In genomic region chr6:5173862-5174643, GRCh38 we compare ENCODE assay signal across 8 cellular contexts.
DNase-seq lines count a peak whose midpoint lies in the region; ATAC-seq and TF ChIP-seq lines count a peak whose summit lies in the region.

No MANE protein-coding gene starts in this region.

- no peak for TF ChIP-seq POLR2A in erythroblast (IDR thresholded peaks at IDR 0.05; ENCODE audit: low read length)

- ATAC-seq in HG02885 (IDR thresholded peaks at IDR 0.05; ENCODE audit: poor library complexity, unreplicated experiment): peak; percentile 87

- DNase-seq in NCI-H748 (lab: John Stamatoyannopoulos, UW; ENCODE audit: unreplicated experiment) (peak; percentile 19), NCI-H748 treated with DMSO at 0.1 percent for 48 hours (lab: John Stamatoyannopoulos, UW) (no peak), T follicular helper cell (ENCODE audit: low read depth) (peak; percentile 37), dermis blood vessel endothelial cell (peak; percentile 17), erythroblast (lab: John Stamatoyannopoulos, UW) (no peak), DMS114 treated with DMSO at 0.1 percent for 48 hours (lab: John Stamatoyannopoulos, UW; ENCODE audit: unreplicated experiment) (no peak)
- DNase-seq in stimulated activated CD4-positive, alpha-beta T cell treated with anti-CD3 and anti-CD28 coated beads, Interleukin-4, amount 100 ng/mL, for 4 hours: peak; percentile 5 to 23

Comparison
In these comparisons a context has a peak if more than half of its experiments do, and no peak if none do; other contexts are left out.
1. DNase-seq: peak in NCI-H748 (single experiment), T follicular helper cell (single experiment), dermis blood vessel endothelial cell (single experiment) and stimulated activated CD4-positive, alpha-beta T cell treated with anti-CD3 and anti-CD28 coated beads, Interleukin-4, amount 100 ng/mL, for 4 hours (2 of 2); none in NCI-H748 treated with DMSO at 0.1 percent for 48 hours (single experiment), erythroblast (0 of 2) and DMS114 treated with DMSO at 0.1 percent for 48 hours (single experiment).